Comparison of ENCODE assay signal across 3 cellular contexts in the genomic region with DNA sequence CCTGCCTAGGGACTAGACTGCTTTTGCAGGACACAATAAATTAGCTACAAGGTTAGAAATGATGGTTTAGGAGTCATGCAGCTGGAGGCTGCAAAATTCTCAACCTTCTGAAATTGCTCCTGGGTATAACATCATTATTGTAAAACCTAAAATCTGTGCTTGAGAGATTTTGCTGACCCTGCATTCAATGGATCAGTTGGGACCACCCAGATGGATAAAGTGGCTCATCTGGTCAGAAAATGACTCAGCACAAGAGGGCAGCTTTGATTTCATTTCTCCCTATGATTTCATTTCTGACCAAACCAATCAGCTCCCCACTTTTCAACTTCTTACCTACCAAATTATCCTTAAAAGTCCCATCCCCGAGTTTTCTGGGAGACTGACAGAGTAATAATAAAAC.
TF ChIP-seq lines count a peak whose summit lies in the region.

No MANE protein-coding gene starts in this region.

TF ChIP-seq in HepG2, 621 proteins besides CTCF, POLR2A, EP300 and RAD21:
- TF ChIP-seq, protein P1, sequence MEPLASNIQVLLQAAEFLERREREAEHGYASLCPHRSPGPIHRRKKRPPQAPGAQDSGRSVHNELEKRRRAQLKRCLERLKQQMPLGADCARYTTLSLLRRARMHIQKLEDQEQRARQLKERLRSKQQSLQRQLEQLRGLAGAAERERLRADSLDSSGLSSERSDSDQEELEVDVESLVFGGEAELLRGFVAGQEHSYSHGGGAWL (CRISPR knock-in tag; IDR thresholded peaks at IDR 0.05): no peak
- TF ChIP-seq CENPT (CRISPR knock-in tag; IDR thresholded peaks at IDR 0.05; ENCODE audit: low read depth): no peak
- TF ChIP-seq MAFF (IDR thresholded peaks at IDR 0.05; ENCODE audit: low read depth, low read length): peak; percentile 45; the same call in 1 of the 2 replicates
- TF ChIP-seq MAFK (conservative IDR thresholded peaks at IDR 0.05 in 1 of 2, IDR thresholded peaks at IDR 0.05 in 1 of 2; ENCODE audit: low read length in 2 of 2): peak; percentile 53 to 67; a peak in 2 of 4 replicates
- no peak for TF ChIP-seq FOSL1 (CRISPR knock-in tag; IDR thresholded peaks at IDR 0.05; ENCODE audit: borderline replicate concordance)
- TF ChIP-seq, protein P2, sequence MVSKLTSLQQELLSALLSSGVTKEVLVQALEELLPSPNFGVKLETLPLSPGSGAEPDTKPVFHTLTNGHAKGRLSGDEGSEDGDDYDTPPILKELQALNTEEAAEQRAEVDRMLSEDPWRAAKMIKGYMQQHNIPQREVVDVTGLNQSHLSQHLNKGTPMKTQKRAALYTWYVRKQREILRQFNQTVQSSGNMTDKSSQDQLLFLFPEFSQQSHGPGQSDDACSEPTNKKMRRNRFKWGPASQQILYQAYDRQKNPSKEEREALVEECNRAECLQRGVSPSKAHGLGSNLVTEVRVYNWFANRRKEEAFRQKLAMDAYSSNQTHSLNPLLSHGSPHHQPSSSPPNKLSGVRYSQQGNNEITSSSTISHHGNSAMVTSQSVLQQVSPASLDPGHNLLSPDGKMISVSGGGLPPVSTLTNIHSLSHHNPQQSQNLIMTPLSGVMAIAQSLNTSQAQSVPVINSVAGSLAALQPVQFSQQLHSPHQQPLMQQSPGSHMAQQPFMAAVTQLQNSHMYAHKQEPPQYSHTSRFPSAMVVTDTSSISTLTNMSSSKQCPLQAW (CRISPR knock-in tag; IDR thresholded peaks at IDR 0.05): no peak
- TF ChIP-seq ZNF558 (CRISPR knock-in tag; IDR thresholded peaks at IDR 0.05; ENCODE audit: borderline replicate concordance): no peak
- TF ChIP-seq DNMT3B (CRISPR knock-in tag; conservative IDR thresholded peaks at IDR 0.05): no peak
- TF ChIP-seq YEATS2 (CRISPR knock-in tag; IDR thresholded peaks at IDR 0.05; ENCODE audit: borderline replicate concordance): no peak
- TF ChIP-seq SIX1 (CRISPR knock-in tag; IDR thresholded peaks at IDR 0.05; ENCODE audit: borderline replicate concordance): no peak
- TF ChIP-seq ZNF576 (CRISPR knock-in tag; IDR thresholded peaks at IDR 0.05): no peak

TF ChIP-seq in H1, 55 proteins besides CTCF, POLR2A, EP300 and RAD21:
- TF ChIP-seq BACH1 (IDR thresholded peaks at IDR 0.05; ENCODE audit: low read length) (peak; percentile 73), MAFK (IDR thresholded peaks at IDR 0.05; ENCODE audit: low read depth, low read length) (peak; percentile 41; the same call in 1 of the 2 replicates), JUN (IDR thresholded peaks at IDR 0.05; ENCODE audit: low read depth, low read length) (no peak)

TF ChIP-seq in HEK293T, 16 proteins besides CTCF, POLR2A, EP300 and RAD21:
- no peak for TF ChIP-seq ELF4 (IDR thresholded peaks at IDR 0.05)
- TF ChIP-seq BHLHE40 (IDR thresholded peaks at IDR 0.05; ENCODE audit: borderline replicate concordance): no peak
- TF ChIP-seq FOXM1 (IDR thresholded peaks at IDR 0.05; ENCODE audit: borderline replicate concordance): no peak
- no peak for TF ChIP-seq SP1 (IDR thresholded peaks at IDR 0.05)
- no peak for TF ChIP-seq FOXK2 (IDR thresholded peaks at IDR 0.05)
- TF ChIP-seq NFRKB (IDR thresholded peaks at IDR 0.05): no peak
- no peak for TF ChIP-seq CTBP1 (IDR thresholded peaks at IDR 0.05; ENCODE audit: borderline replicate concordance)
- no peak for TF ChIP-seq ARNT (IDR thresholded peaks at IDR 0.05)
- TF ChIP-seq, protein P3, sequence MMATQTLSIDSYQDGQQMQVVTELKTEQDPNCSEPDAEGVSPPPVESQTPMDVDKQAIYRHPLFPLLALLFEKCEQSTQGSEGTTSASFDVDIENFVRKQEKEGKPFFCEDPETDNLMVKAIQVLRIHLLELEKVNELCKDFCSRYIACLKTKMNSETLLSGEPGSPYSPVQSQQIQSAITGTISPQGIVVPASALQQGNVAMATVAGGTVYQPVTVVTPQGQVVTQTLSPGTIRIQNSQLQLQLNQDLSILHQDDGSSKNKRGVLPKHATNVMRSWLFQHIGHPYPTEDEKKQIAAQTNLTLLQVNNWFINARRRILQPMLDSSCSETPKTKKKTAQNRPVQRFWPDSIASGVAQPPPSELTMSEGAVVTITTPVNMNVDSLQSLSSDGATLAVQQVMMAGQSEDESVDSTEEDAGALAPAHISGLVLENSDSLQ (IDR thresholded peaks at IDR 0.05): no peak
- no peak for TF ChIP-seq SUZ12 (IDR thresholded peaks at IDR 0.05)
- TF ChIP-seq ZNF384 (IDR thresholded peaks at IDR 0.05): no peak
- no peak for TF ChIP-seq TARDBP (IDR thresholded peaks at IDR 0.05)
- TF ChIP-seq L3MBTL2 (conservative IDR thresholded peaks at IDR 0.05): no peak
- no peak for TF ChIP-seq LEF1 (IDR thresholded peaks at IDR 0.05; ENCODE audit: borderline replicate concordance)
- no peak for TF ChIP-seq HDGF (IDR thresholded peaks at IDR 0.05; ENCODE audit: borderline replicate concordance)
- TF ChIP-seq FOXA1 (IDR thresholded peaks at IDR 0.05): no peak
